In genomic region chr2:234496442-234496834, GRCh38 we compare ENCODE assay signal across 8 cellular contexts. TPM values are rescaled to one million over a fixed set of nuclear protein-coding genes. Genes with fewer than 3 reads are reported as not detected.
DNase-seq lines count a peak whose midpoint lies in the region; ATAC-seq and TF ChIP-seq lines count a peak whose summit lies in the region.

No MANE protein-coding gene starts in this region.

- peak; percentile 39 for ATAC-seq in GM19467 (IDR thresholded peaks at IDR 0.05; ENCODE audit: unreplicated experiment)
- peak; percentile 24 for ATAC-seq in HG03558 (IDR thresholded peaks at IDR 0.05; ENCODE audit: extremely low read depth, unreplicated experiment)
- ATAC-seq in lung (ENCODE audit: insufficient read depth, low FRiP score) = peak; percentile 35

- intact Hi-C loops in CD4-positive, alpha-beta memory T cell (cut with micrococcal nuclease) = no loop called here

- H3K36me3 Mint-ChIP-seq in CD4-positive, alpha-beta memory T cell = peaks cover 38 to 50% of the 10 kb centered on the region in 2 donors
- H3K36me3 Mint-ChIP-seq in T-helper 2 cell treated with Interferon-gamma antibody and Interleukin-4, amounts not matched to agents 5 μg/mL and 100 μg/mL, for 36 hours (ENCODE audit: low read depth) = peaks cover 53% of the 10 kb centered on the region

- peak overlapping the region; percentile 78 to 97 for H3K4me3 ChIP-seq in CD4-positive, alpha-beta memory T cell (ENCODE audit: low read length in 2 of 2)
- peak overlapping the region; percentile 77 for H3K4me3 ChIP-seq in coronary artery
- peak overlapping the region; percentile 53 for H3K4me3 ChIP-seq in lung

- peak overlapping the region; percentile 95 to 100 (median 98) for H3K4me3 Mint-ChIP-seq in CD4-positive, alpha-beta memory T cell
- H3K4me3 Mint-ChIP-seq in T-helper 2 cell treated with Interferon-gamma antibody and Interleukin-4, amounts not matched to agents 5 μg/mL and 100 μg/mL, for 36 hours = peak overlapping the region; percentile 99

- TF ChIP-seq CTCF in coronary artery (IDR thresholded peaks at IDR 0.05) (no peak), lung (IDR thresholded peaks at IDR 0.05; ENCODE audit: control extremely low read depth, extremely low read depth) (no peak)

- peaks cover 46% of the 10 kb centered on the region for H3K4me1 ChIP-seq in CD4-positive, alpha-beta memory T cell (ENCODE audit: insufficient read depth, low read length)
- peaks cover 0 to 14% of the 10 kb centered on the region in 2 donors for H3K4me1 ChIP-seq in lung (ENCODE audit: control insufficient read depth in 2 of 2, insufficient read depth in 2 of 2, low read length in 2 of 2)

- peaks cover 0 to 15% (median 4%) of the 10 kb centered on the region in 8 donors for H3K9me3 Mint-ChIP-seq in CD4-positive, alpha-beta memory T cell
- H3K9me3 Mint-ChIP-seq in T-helper 2 cell treated with Interferon-gamma antibody and Interleukin-4, amounts not matched to agents 5 μg/mL and 100 μg/mL, for 36 hours = no peaks in the 10 kb centered on the region

- 0 to 1% methylated on average over 27 to 57 of the region's 57 CpGs for WGBS in lung, 2 donors

- POLR2A ChIA-PET in CD4-positive, alpha-beta memory T cell (lab: Charles Lee; ENCODE audit: partially characterized antibody) = interaction anchor here (0.8 to 15.2 kb wide), 31 partner anchors 12 to 507 kb away, joined by 3 to 859 read pairs (median 5); no protein-coding TSS in a partner anchor

- peak overlapping the region; percentile 98 for H3K27ac ChIP-seq in CD4-positive, alpha-beta memory T cell (ENCODE audit: low read depth, low read length)
- peak overlapping the region; percentile 65 to 87 for H3K27ac ChIP-seq in coronary artery
- H3K27ac ChIP-seq in lung (ENCODE audit: low read depth in 1 of 2, low read length in 1 of 2) = peak overlapping the region in 1 of 2 donors; percentile 80

- H3K4me1 Mint-ChIP-seq in CD4-positive, alpha-beta memory T cell = peaks cover 35 to 70% (median 43%) of the 10 kb centered on the region in 4 donors
- peaks cover 35% of the 10 kb centered on the region for H3K4me1 Mint-ChIP-seq in T-helper 2 cell treated with Interferon-gamma antibody and Interleukin-4, amounts not matched to agents 5 μg/mL and 100 μg/mL, for 36 hours (ENCODE audit: low read depth)

- peak in 3 of 5 donors; percentile 49 to 68 (median 62) for DNase-seq in CD4-positive, alpha-beta memory T cell
- DNase-seq in T-helper 2 cell treated with Interferon-gamma antibody and Interleukin-4, amounts not matched to agents 5 μg/mL and 100 μg/mL, for 36 hours (ENCODE audit: low spot score) = peak; percentile 59
- DNase-seq in coronary artery (ENCODE audit: low spot score) = no peak
- no peak for DNase-seq in lung (ENCODE audit: low spot score)
- peak; percentile 57 for DNase-seq in ureter (ENCODE audit: low spot score)
- DNase-seq in NCI-H1092 treated with DMSO at 0.1 percent for 48 hours (lab: John Stamatoyannopoulos, UW) = no peak

- no peaks in the 10 kb centered on the region for H3K27me3 ChIP-seq in CD4-positive, alpha-beta memory T cell (ENCODE audit: insufficient read depth, low read length)
- no peaks in the 10 kb centered on the region for H3K27me3 ChIP-seq in lung (ENCODE audit: control insufficient read depth, insufficient read depth)

- no peaks in the 10 kb centered on the region for H3K27me3 Mint-ChIP-seq in CD4-positive, alpha-beta memory T cell
- peaks cover 6% of the 10 kb centered on the region for H3K27me3 Mint-ChIP-seq in T-helper 2 cell treated with Interferon-gamma antibody and Interleukin-4, amounts not matched to agents 5 μg/mL and 100 μg/mL, for 36 hours (ENCODE audit: low read depth)

- no peaks in the 10 kb centered on the region for H3K9me3 ChIP-seq in CD4-positive, alpha-beta memory T cell (ENCODE audit: control insufficient read depth in 1 of 2, low read length in 2 of 2)
- no peaks in the 10 kb centered on the region for H3K9me3 ChIP-seq in lung (ENCODE audit: control insufficient read depth in 2 of 2, insufficient read depth in 1 of 2, low read length in 1 of 2)

- CTCF ChIA-PET in CD4-positive, alpha-beta memory T cell (lab: Charles Lee; ENCODE audit: partially characterized antibody) = interaction anchor here (0.6 to 7.8 kb wide), 18 partner anchors 8 to 507 kb away, joined by 3 to 163 read pairs (median 5); no protein-coding TSS in a partner anchor

- peaks cover 15% of the 10 kb centered on the region for H3K36me3 ChIP-seq in CD4-positive, alpha-beta memory T cell (ENCODE audit: insufficient read depth, low read length)
- no peaks in the 10 kb centered on the region for H3K36me3 ChIP-seq in lung (ENCODE audit: control insufficient read depth in 2 of 2, insufficient read depth in 2 of 2, low read length in 2 of 2)

- H3K27ac Mint-ChIP-seq in CD4-positive, alpha-beta memory T cell = peak overlapping the region; percentile 97 to 100 (median 99)
- peak overlapping the region; percentile 98 for H3K27ac Mint-ChIP-seq in T-helper 2 cell treated with Interferon-gamma antibody and Interleukin-4, amounts not matched to agents 5 μg/mL and 100 μg/mL, for 36 hours

RNA-seq across cellular contexts. Expression of gene ARL4C, which starts 0.4 kb away (rescaled TPM):
- total RNA-seq in CD4-positive, alpha-beta memory T cell = 100 to 1,000 TPM; 225 to 239 TPM
- 100 to 1,000 TPM; 136 to 149 TPM for polyA plus RNA-seq in CD4-positive, alpha-beta memory T cell
- 10 to 100 TPM; 13.7 to 16.2 TPM for total RNA-seq in lung
- polyA plus RNA-seq in lung = 1 to 10 TPM; 6.1 to 8.0 TPM
- 24.4 TPM for total RNA-seq in ureter

Comparison
In these comparisons a context has a peak if more than half of its experiments do, and no peak if none do; other contexts are left out.
1. DNase-seq: peak in CD4-positive, alpha-beta memory T cell (3 of 5), T-helper 2 cell treated with Interferon-gamma antibody and Interleukin-4, amounts not matched to agents 5 μg/mL and 100 μg/mL, for 36 hours (single experiment) and ureter (single experiment); none in coronary artery (single experiment), lung (single experiment) and NCI-H1092 treated with DMSO at 0.1 percent for 48 hours (single experiment).
2. Peak in every context shown above with its lines, with median percentiles within 50 percentile points of each other: H3K4me3 ChIP-seq and ATAC-seq.